In the genomic region with DNA sequence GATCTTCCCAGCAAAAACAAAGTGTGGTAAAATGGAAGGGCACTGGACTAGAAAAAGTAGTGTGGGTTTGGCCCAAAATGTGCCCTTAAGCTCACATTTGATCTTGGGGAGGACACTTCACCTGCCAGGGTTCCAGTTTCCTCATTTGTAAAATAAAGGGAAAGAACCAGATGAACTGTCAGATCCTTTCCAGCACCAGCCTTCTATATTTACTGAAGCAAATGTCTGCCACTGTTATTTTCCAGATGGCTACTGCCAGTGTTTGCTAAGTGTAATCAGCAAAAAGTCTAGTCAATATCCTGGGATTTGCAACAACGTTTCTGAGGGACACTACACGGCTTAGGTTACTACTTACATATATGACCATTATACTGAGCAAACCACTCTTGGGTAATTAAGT, we compare ENCODE assay signal across 27 cellular contexts.
"Had no signal": no experiment of that assay in that cellular context is flagged by ENCODE, and none has a peak within 500 bp of the region (broad histone marks: within the 10 kb centered on the region; RNA-seq: fewer than 3 reads in every experiment).

No MANE protein-coding gene starts in this region.

- DNase-seq: activated CD4-positive, alpha-beta T cell treated with anti-CD3 and anti-CD28 coated beads for 48 hours; activated CD4-positive, alpha-beta T cell treated with anti-CD3 and anti-CD28 coated beads, Interleukin-2, amount 50 U/mL, for 48 hours; activated CD8-positive, alpha-beta memory T cell treated with anti-CD3 and anti-CD28 coated beads for 24 hours; activated CD8-positive, alpha-beta memory T cell treated with anti-CD3 and anti-CD28 coated beads, Interleukin-2, amount 50 U/mL, for 4 hours; activated effector memory CD4-positive, alpha-beta T cell treated with anti-CD3 and anti-CD28 coated beads, Interleukin-2, amount 50 U/mL, for 16 hours; activated naive CD4-positive, alpha-beta T cell treated with anti-CD3 and anti-CD28 coated beads for 36 hours; activated naive CD8-positive, alpha-beta T cell treated with anti-CD3 and anti-CD28 coated beads for 36 hours; activated T-cell treated with anti-CD3 and anti-CD28 coated beads, Interleukin-2, amount 50 U/mL, for 1 hour; adrenal gland; aorta; body of pancreas; dermis blood vessel endothelial cell; effector CD4-positive, alpha-beta T cell; foreskin melanocyte; left lung; lower lobe of right lung; mesenchymal stem cell; naive thymus-derived CD8-positive, alpha-beta T cell; nucleus accumbens; pancreas; right cardiac atrium; spleen; stimulated activated naive CD4-positive, alpha-beta T cell; testis; trophoblast cell; uterus; WERI-Rb-1 had no signal
